Comparison of ENCODE assay signal across 30 cellular contexts in the genomic region with DNA sequence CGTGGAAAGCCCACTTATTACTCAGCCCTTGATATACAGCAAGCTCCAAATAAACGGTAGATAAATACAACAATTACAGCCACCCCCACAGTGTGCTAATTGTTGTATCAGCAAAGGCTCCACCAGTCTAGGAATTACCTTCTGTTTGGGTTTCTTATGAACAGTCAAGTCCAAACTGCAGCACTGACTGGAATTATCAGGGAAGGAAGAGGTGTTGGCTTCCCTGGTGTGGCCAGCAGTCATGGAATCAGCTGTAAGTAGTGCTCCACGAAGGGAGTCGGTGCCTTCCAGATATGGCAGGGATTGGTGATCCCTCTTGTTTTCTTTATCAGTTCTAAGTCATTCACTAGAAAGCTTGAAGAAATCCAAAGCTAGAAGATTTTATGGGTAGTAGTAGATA.
"Had no signal": no experiment of that assay in that cellular context is flagged by ENCODE, and none has a peak within 500 bp of the region (broad histone marks: within the 10 kb centered on the region; RNA-seq: fewer than 3 reads in every experiment).

No MANE protein-coding gene starts in this region.

- ATAC-seq: naive thymus-derived CD8-positive, alpha-beta T cell; natural killer cell treated with Interleukin-12 subunit alpha and Interleukin-12 subunit beta and Interleukin-15 and Interleukin-18, amount 100 ng/mL, for 72 hours; pancreas; right lobe of liver; stimulated activated effector memory CD8-positive, alpha-beta T cell treated with anti-CD3 and anti-CD28 coated beads, Interleukin-12 subunit alpha, Interleukin-12 subunit beta, amount 100 ng/mL, for 72 hours; stimulated activated naive CD8-positive, alpha-beta T cell treated with anti-CD3 and anti-CD28 coated beads, Interleukin-15, amount 100 ng/mL, for 72 hours; stimulated activated naive CD8-positive, alpha-beta T cell treated with anti-CD3 and anti-CD28 coated beads, Interleukin-15, Interleukin-2, amounts not matched to agents 100 U/mL and 50 U/mL, for 24 hours; upper lobe of right lung had no signal

- H3K36me3 Mint-ChIP-seq: naive B cell; naive thymus-derived CD8-positive, alpha-beta T cell; natural killer cell treated with Interleukin-12 subunit alpha and Interleukin-12 subunit beta and Interleukin-15 and Interleukin-18, amount 100 ng/mL, for 72 hours; stimulated activated effector memory CD8-positive, alpha-beta T cell treated with anti-CD3 and anti-CD28 coated beads, Interleukin-12 subunit alpha, Interleukin-12 subunit beta, amount 100 ng/mL, for 72 hours; type B pancreatic cell had no signal

- H3K27ac ChIP-seq: neutrophil, pancreas, prostate gland, right atrium auricular region, right lobe of liver, sigmoid colon, suprapubic skin, testis, tibial artery, transverse colon, upper lobe of right lung, uterus had no signal

- H3K4me3 ChIP-seq: pancreas, prostate gland, right atrium auricular region, right lobe of liver, sigmoid colon, suprapubic skin, testis, tibial artery, transverse colon, upper lobe of right lung, uterus had no signal

- H3K9me3 ChIP-seq: neutrophil, pancreas, prostate gland, right atrium auricular region, right lobe of liver, sigmoid colon, suprapubic skin, testis, tibial artery, transverse colon, upper lobe of right lung, uterus had no signal

- H3K4me1 ChIP-seq: pancreas, prostate gland, right atrium auricular region, right lobe of liver, suprapubic skin, testis, tibial artery, transverse colon, uterus had no signal

- H3K9me3 Mint-ChIP-seq: natural killer cell treated with Interleukin-12 subunit alpha and Interleukin-12 subunit beta and Interleukin-15 and Interleukin-18, amount 100 ng/mL, for 72 hours; stimulated activated effector memory CD8-positive, alpha-beta T cell treated with anti-CD3 and anti-CD28 coated beads, Interleukin-12 subunit alpha, Interleukin-12 subunit beta, amount 100 ng/mL, for 72 hours; stimulated activated naive CD8-positive, alpha-beta T cell treated with anti-CD3 and anti-CD28 coated beads, Interleukin-15, amount 100 ng/mL, for 72 hours had no signal

- DNase-seq: naive B cell; naive thymus-derived CD8-positive, alpha-beta T cell; nephron progenitor cell; nucleus accumbens; pancreas; retina; right lobe of liver; sigmoid colon; small intestine; stimulated activated CD4-positive, alpha-beta T cell treated with anti-CD3 and anti-CD28 coated beads, Interleukin-15, amount 100 ng/mL, for 24 hours; stimulated activated CD4-positive, alpha-beta T cell treated with anti-CD3 and anti-CD28 coated beads, Interleukin-2, amount 100 ng/mL, for 24 hours; stimulated activated CD4-positive, alpha-beta T cell treated with anti-CD3 and anti-CD28 coated beads, Interleukin-2, amount 100 ng/mL, for 48 hours; stimulated activated CD4-positive, alpha-beta T cell treated with anti-CD3 and anti-CD28 coated beads, Interleukin-4, amount 100 ng/mL, for 24 hours; stimulated activated naive CD4-positive, alpha-beta T cell; stimulated activated naive CD8-positive, alpha-beta T cell treated with anti-CD3 and anti-CD28 coated beads, Interleukin-15, amount 100 ng/mL, for 72 hours; stimulated activated naive CD8-positive, alpha-beta T cell treated with anti-CD3 and anti-CD28 coated beads, Interleukin-15, Interleukin-2, amounts not matched to agents 100 U/mL and 50 U/mL, for 24 hours; substantia nigra; testis; tibial artery; transverse colon; upper lobe of right lung; uterus had no signal

- H3K4me1 Mint-ChIP-seq: naive B cell; naive thymus-derived CD8-positive, alpha-beta T cell; neural crest cell; stimulated activated effector memory CD8-positive, alpha-beta T cell treated with anti-CD3 and anti-CD28 coated beads, Interleukin-12 subunit alpha, Interleukin-12 subunit beta, amount 100 ng/mL, for 72 hours; stimulated activated naive CD8-positive, alpha-beta T cell treated with anti-CD3 and anti-CD28 coated beads, Interleukin-15, amount 100 ng/mL, for 72 hours had no signal

- H3K27ac Mint-ChIP-seq: naive B cell; natural killer cell treated with Interleukin-12 subunit alpha and Interleukin-12 subunit beta and Interleukin-15 and Interleukin-18, amount 100 ng/mL, for 72 hours; nephron progenitor cell; stimulated activated effector memory CD8-positive, alpha-beta T cell treated with anti-CD3 and anti-CD28 coated beads, Interleukin-12 subunit alpha, Interleukin-12 subunit beta, amount 100 ng/mL, for 72 hours; stimulated activated naive CD8-positive, alpha-beta T cell treated with anti-CD3 and anti-CD28 coated beads, Interleukin-15, amount 100 ng/mL, for 72 hours; type B pancreatic cell had no signal

- H3K27me3 ChIP-seq: neutrophil, pancreas, right atrium auricular region, right lobe of liver, sigmoid colon, suprapubic skin, testis, tibial artery, transverse colon, upper lobe of right lung, uterus had no signal

- H3K36me3 ChIP-seq: neutrophil, pancreas, prostate gland, right atrium auricular region, right lobe of liver, sigmoid colon, suprapubic skin, tibial artery, transverse colon, upper lobe of right lung, uterus had no signal

- FAIRE-seq: pancreas, small intestine had no signal

- H3K4me3 Mint-ChIP-seq: naive B cell; naive thymus-derived CD8-positive, alpha-beta T cell; natural killer cell treated with Interleukin-12 subunit alpha and Interleukin-12 subunit beta and Interleukin-15 and Interleukin-18, amount 100 ng/mL, for 72 hours; nephron progenitor cell; neural crest cell; stimulated activated effector memory CD8-positive, alpha-beta T cell treated with anti-CD3 and anti-CD28 coated beads, Interleukin-12 subunit alpha, Interleukin-12 subunit beta, amount 100 ng/mL, for 72 hours; stimulated activated naive CD8-positive, alpha-beta T cell treated with anti-CD3 and anti-CD28 coated beads, Interleukin-15, amount 100 ng/mL, for 72 hours; type B pancreatic cell had no signal
